In genomic region chr3:130878464-130878863, GRCh38 we compare ENCODE assay signal across 7 cellular contexts.
"Had no signal": no experiment of that assay in that cellular context is flagged by ENCODE, and none has a peak within 500 bp of the region (broad histone marks: within the 10 kb centered on the region; RNA-seq: fewer than 3 reads in every experiment).

No MANE protein-coding gene starts in this region.

- FAIRE-seq: G401.6, GM12891, GM12892, GM18507, GM19239 had no signal

- DNase-seq: GDM1, GF-D8 had no signal
